Comparison of ENCODE assay signal across 26 cellular contexts in the genomic region with DNA sequence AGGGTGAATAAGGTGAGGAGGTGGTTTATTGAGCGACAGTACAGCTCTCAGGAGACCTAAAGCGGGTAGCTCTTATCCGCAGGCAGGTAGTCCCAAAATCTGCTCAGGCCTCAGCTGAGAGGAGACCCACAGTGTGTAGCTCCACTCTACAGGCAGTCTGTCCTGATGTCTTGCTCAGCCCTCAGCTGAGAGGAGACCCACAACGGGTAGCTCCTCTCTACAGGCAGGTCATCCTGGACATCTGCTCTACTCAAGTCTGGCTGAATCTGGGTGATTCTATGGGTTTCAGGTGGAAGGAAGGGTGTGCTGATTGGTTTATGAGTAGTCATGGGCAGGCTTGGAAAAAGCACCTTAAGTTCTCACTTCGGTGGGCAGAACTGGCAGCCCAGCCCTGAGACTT. TPM values are rescaled to one million over a fixed set of nuclear protein-coding genes. Genes with fewer than 3 reads are reported as not detected.
"Had no signal": no experiment of that assay in that cellular context is flagged by ENCODE, and none has a peak within 500 bp of the region (broad histone marks: within the 10 kb centered on the region; RNA-seq: fewer than 3 reads in every experiment).

No MANE protein-coding gene starts in this region.

- H3K27ac ChIP-seq: colonic mucosa, epithelial cell of prostate, gastrocnemius medialis, lower lobe of right lung, parathyroid adenoma, prostate gland, right atrium auricular region, sigmoid colon, stomach, thyroid gland had no signal

- H3K27ac Mint-ChIP-seq: dendritic cell treated with granulocyte-macrophage colony-stimulating factor and Interleukin-4, amounts not matched to agents 40 ng/mL and 50 ng/mL, for 4 days; endodermal cell; naive thymus-derived CD8-positive, alpha-beta T cell; nephron progenitor cell; stimulated activated naive B cell treated with anti-CD40 and anti-IgM and Interleukin-4, amounts not matched to agents 10 μg/mL and 1 μg/mL and 100 μg/mL, for 72 hours; type B pancreatic cell had no signal

- H3K9me3 Mint-ChIP-seq: dendritic cell treated with granulocyte-macrophage colony-stimulating factor and Interleukin-4, amounts not matched to agents 40 ng/mL and 50 ng/mL, for 4 days; endodermal cell; type B pancreatic cell had no signal

- H3K36me3 Mint-ChIP-seq: naive thymus-derived CD8-positive, alpha-beta T cell; stimulated activated naive B cell treated with anti-CD40 and anti-IgM and Interleukin-4, amounts not matched to agents 10 μg/mL and 1 μg/mL and 100 μg/mL, for 72 hours; type B pancreatic cell had no signal

- H3K4me1 ChIP-seq: colonic mucosa, gastrocnemius medialis, lower lobe of right lung, parathyroid adenoma, prostate gland, right atrium auricular region, sigmoid colon, stomach, thyroid gland had no signal

- H3K9me3 ChIP-seq: colonic mucosa, gastrocnemius medialis, lower lobe of right lung, prostate gland, right atrium auricular region, sigmoid colon, stomach, thyroid gland had no signal

- H3K4me1 Mint-ChIP-seq: endodermal cell; naive thymus-derived CD8-positive, alpha-beta T cell; stimulated activated naive B cell treated with anti-CD40 and anti-IgM and Interleukin-4, amounts not matched to agents 10 μg/mL and 1 μg/mL and 100 μg/mL, for 72 hours had no signal

- H3K4me3 ChIP-seq: colonic mucosa, gastrocnemius medialis, lower lobe of right lung, prostate gland, right atrium auricular region, sigmoid colon, stomach, thyroid gland had no signal

- H3K27me3 Mint-ChIP-seq: dendritic cell treated with granulocyte-macrophage colony-stimulating factor and Interleukin-4, amounts not matched to agents 40 ng/mL and 50 ng/mL, for 4 days; stimulated activated naive B cell treated with anti-CD40 and anti-IgM and Interleukin-4, amounts not matched to agents 10 μg/mL and 1 μg/mL and 100 μg/mL, for 72 hours; type B pancreatic cell had no signal

- FAIRE-seq: keratinocyte had no signal

- ATAC-seq: esophagus mucosa; gastrocnemius medialis; left ventricle myocardium superior; naive thymus-derived CD8-positive, alpha-beta T cell; stimulated activated naive B cell treated with anti-CD40 and anti-IgM and Interleukin-4, amounts not matched to agents 10 μg/mL and 1 μg/mL and 100 μg/mL, for 72 hours had no signal

- H3K4me3 Mint-ChIP-seq: dendritic cell treated with granulocyte-macrophage colony-stimulating factor and Interleukin-4, amounts not matched to agents 40 ng/mL and 50 ng/mL, for 4 days; endodermal cell; naive thymus-derived CD8-positive, alpha-beta T cell; nephron progenitor cell; stimulated activated naive B cell treated with anti-CD40 and anti-IgM and Interleukin-4, amounts not matched to agents 10 μg/mL and 1 μg/mL and 100 μg/mL, for 72 hours; type B pancreatic cell had no signal

- DNase-seq: colonic mucosa; effector CD8-positive, alpha-beta T cell; foreskin fibroblast; gastrocnemius medialis; lower lobe of right lung; naive thymus-derived CD8-positive, alpha-beta T cell; nephron progenitor cell; sigmoid colon; stimulated activated CD4-positive, alpha-beta T cell treated with anti-CD3 and anti-CD28 coated beads, Interleukin-2, amount 100 ng/mL, for 24 hours; stimulated activated CD4-positive, alpha-beta T cell treated with anti-CD3 and anti-CD28 coated beads, Interleukin-4, amount 100 ng/mL, for 24 hours; stimulated activated naive B cell treated with anti-CD40 and anti-IgM and Interleukin-4, amounts not matched to agents 10 μg/mL and 1 μg/mL and 100 μg/mL, for 72 hours; stomach; thyroid gland had no signal

RNA-seq across cellular contexts. Expression of a gene that starts 55.6 kb away (rescaled TPM):
- total RNA-seq: endodermal cell; glomerular endothelial cell; left ventricle myocardium superior; naive thymus-derived CD8-positive, alpha-beta T cell; right atrium auricular region; temporal lobe; thyroid gland; urinary bladder had no signal
- polyA plus RNA-seq: keratinocyte; naive thymus-derived CD8-positive, alpha-beta T cell; stomach; urinary bladder had no signal
